18 cellular contexts compared by ENCODE assay signal in genomic region chr6:168866534-168866933, GRCh38.
DNase-seq lines count a peak whose midpoint lies in the region; ATAC-seq and TF ChIP-seq lines count a peak whose summit lies in the region.
"Had no signal": no experiment of that assay in that cellular context is flagged by ENCODE, and none has a peak within 500 bp of the region (broad histone marks: within the 10 kb centered on the region; RNA-seq: fewer than 3 reads in every experiment).

No MANE protein-coding gene starts in this region.

- no peaks in the 10 kb centered on the region for H3K27me3 ChIP-seq in BLaER1
- H3K27me3 ChIP-seq in lower lobe of right lung (ENCODE audit: low read depth) = peaks cover 4% of the 10 kb centered on the region

- H3K4me1 ChIP-seq in BLaER1 (peaks cover 11% of the 10 kb centered on the region), lower lobe of right lung (no peaks in the 10 kb centered on the region)

- no peaks in the 10 kb centered on the region for H3K36me3 Mint-ChIP-seq in activated T-helper 17 cell treated with anti-CD3 and anti-CD28 coated beads, Interleukin-2, amount 50 U/mL, for 72 hours (ENCODE audit: low read depth)
- no peaks in the 10 kb centered on the region for H3K36me3 Mint-ChIP-seq in stimulated activated memory B cell treated with anti-CD40 and anti-IgM and Interleukin-4, amounts not matched to agents 10 μg/mL and 1 μg/mL and 100 μg/mL, for 72 hours
- H3K36me3 Mint-ChIP-seq: CD14-positive monocyte, IgD-negative memory B cell had no signal

- H3K4me1 Mint-ChIP-seq in activated T-helper 17 cell treated with anti-CD3 and anti-CD28 coated beads, Interleukin-2, amount 50 U/mL, for 72 hours = no peaks in the 10 kb centered on the region
- no peaks in the 10 kb centered on the region for H3K4me1 Mint-ChIP-seq in stimulated activated memory B cell treated with anti-CD40 and anti-IgM and Interleukin-4, amounts not matched to agents 10 μg/mL and 1 μg/mL and 100 μg/mL, for 72 hours
- H3K4me1 Mint-ChIP-seq: CD14-positive monocyte, IgD-negative memory B cell had no signal

- no peak overlapping the region for H3K9ac ChIP-seq in BLaER1

- H3K27ac ChIP-seq in BLaER1 (no peak overlapping the region), lower lobe of right lung (no peak overlapping the region)
- H3K27ac ChIP-seq: RWPE1 had no signal

- H3K27me3 Mint-ChIP-seq in activated T-helper 17 cell treated with anti-CD3 and anti-CD28 coated beads, Interleukin-2, amount 50 U/mL, for 72 hours = peaks cover 2% of the 10 kb centered on the region
- no peaks in the 10 kb centered on the region for H3K27me3 Mint-ChIP-seq in stimulated activated memory B cell treated with anti-CD40 and anti-IgM and Interleukin-4, amounts not matched to agents 10 μg/mL and 1 μg/mL and 100 μg/mL, for 72 hours

- ATAC-seq in activated T-helper 17 cell treated with anti-CD3 and anti-CD28 coated beads, Interleukin-2, amount 50 U/mL, for 72 hours (replicated peaks) = peak; percentile 12
- ATAC-seq in lower lobe of right lung = peak; percentile 37 to 57
- ATAC-seq in stimulated activated memory B cell treated with anti-CD40 and anti-IgM and Interleukin-4, amounts not matched to agents 10 μg/mL and 1 μg/mL and 100 μg/mL, for 72 hours = peak; percentile 25
- no peak for ATAC-seq in HG03469 (IDR thresholded peaks at IDR 0.05; ENCODE audit: unreplicated experiment)
- ATAC-seq: PC-3, SK-N-SH treated with all-trans-retinoic acid at 6 μM for 48 hours had no signal

- no peak for TF ChIP-seq CTCF in lower lobe of right lung (IDR thresholded peaks at IDR 0.05)

- H3K4me3 ChIP-seq in BLaER1 (no peak overlapping the region), lower lobe of right lung (no peak overlapping the region)

- H3K9me3 ChIP-seq in BLaER1 = no peaks in the 10 kb centered on the region
- no peaks in the 10 kb centered on the region for H3K9me3 ChIP-seq in lower lobe of right lung

- H3K27ac Mint-ChIP-seq in activated T-helper 17 cell treated with anti-CD3 and anti-CD28 coated beads, Interleukin-2, amount 50 U/mL, for 72 hours = no peak overlapping the region
- no peak overlapping the region for H3K27ac Mint-ChIP-seq in stimulated activated memory B cell treated with anti-CD40 and anti-IgM and Interleukin-4, amounts not matched to agents 10 μg/mL and 1 μg/mL and 100 μg/mL, for 72 hours
- H3K27ac Mint-ChIP-seq: CD14-positive monocyte, IgD-negative memory B cell had no signal

- intact Hi-C loops in lower lobe of right lung (cut with DNase I) = no loop called here

- no peaks in the 10 kb centered on the region for H3K9me3 Mint-ChIP-seq in activated T-helper 17 cell treated with anti-CD3 and anti-CD28 coated beads, Interleukin-2, amount 50 U/mL, for 72 hours
- H3K9me3 Mint-ChIP-seq in stimulated activated memory B cell treated with anti-CD40 and anti-IgM and Interleukin-4, amounts not matched to agents 10 μg/mL and 1 μg/mL and 100 μg/mL, for 72 hours = no peaks in the 10 kb centered on the region

- H4K20me1 ChIP-seq in BLaER1 = no peaks in the 10 kb centered on the region

- DNase-seq in lower lobe of right lung (no peak), kidney glomerular epithelial cell (lab: John Stamatoyannopoulos, UW) (no peak), NOMO-1 treated with dmso at 0.1 percent for 144 hours (lab: John Stamatoyannopoulos, UW; ENCODE audit: unreplicated experiment) (no peak), NCI-H146 (lab: John Stamatoyannopoulos, UW) (no peak)
- DNase-seq: GOT3, Kasumi-1, NCI-H1694 treated with DMSO at 0.1 percent for 48 hours, NCI-H446 treated with DMSO at 0.1 percent for 48 hours, NCI-H526 treated with DMSO at 0.1 percent for 48 hours, PC-3 had no signal

- H3K4me3 Mint-ChIP-seq in activated T-helper 17 cell treated with anti-CD3 and anti-CD28 coated beads, Interleukin-2, amount 50 U/mL, for 72 hours = no peak overlapping the region
- no peak overlapping the region for H3K4me3 Mint-ChIP-seq in stimulated activated memory B cell treated with anti-CD40 and anti-IgM and Interleukin-4, amounts not matched to agents 10 μg/mL and 1 μg/mL and 100 μg/mL, for 72 hours
- H3K4me3 Mint-ChIP-seq: CD14-positive monocyte, IgD-negative memory B cell had no signal

- peak overlapping the region; percentile 56 for H3K4me2 ChIP-seq in BLaER1

- no peaks in the 10 kb centered on the region for H3K36me3 ChIP-seq in BLaER1
- no peaks in the 10 kb centered on the region for H3K36me3 ChIP-seq in lower lobe of right lung
